In genomic region chr11:67317365-67318238, GRCh38 we compare ENCODE assay signal across 1 cellular context.
A peak's percentile ranks its signal among the peaks of the same experiment; 100 is the strongest.
TF ChIP-seq lines count a peak whose summit lies in the region.

No MANE protein-coding gene starts in this region.

TF ChIP-seq in GM23338, 12 proteins besides CTCF, POLR2A, EP300 and RAD21:
- TF ChIP-seq ZNF462 (CRISPR knock-in tag; IDR thresholded peaks at IDR 0.05) (no peak), POLR2AphosphoS5 (IDR thresholded peaks at IDR 0.05; ENCODE audit: low read depth) (peak; percentile 57; the same call in 1 of the 2 replicates), ZNF114 (CRISPR knock-in tag; IDR thresholded peaks at IDR 0.05) (no peak), ETS1 (IDR thresholded peaks at IDR 0.05) (peak; percentile 87), NANOG (IDR thresholded peaks at IDR 0.05; ENCODE audit: borderline replicate concordance) (no peak)
